Comparison of ENCODE assay signal across 8 cellular contexts in genomic region chr3:75579091-75579490, GRCh38.
DNase-seq lines count a peak whose midpoint lies in the region; ATAC-seq and TF ChIP-seq lines count a peak whose summit lies in the region.
"Not testable (repeated sequence)": the region's sequence is repeated elsewhere in the genome, so short reads cannot be mapped to it uniquely, and the experiment has no call there.

No MANE protein-coding gene starts in this region.

- not testable (repeated sequence) for H3K9me3 Mint-ChIP-seq in T-helper 2 cell treated with Interferon-gamma antibody and Interleukin-4, amounts not matched to agents 5 μg/mL and 100 μg/mL, for 36 hours; activated T-cell treated with anti-CD3 and anti-CD28 coated beads, Interleukin-2, amount 50 U/mL, for 4 hours; stimulated activated naive CD8-positive, alpha-beta T cell treated with anti-CD3 and anti-CD28 coated beads, Interleukin-15, amount 100 ng/mL, for 72 hours

- not testable (repeated sequence) for H3K36me3 ChIP-seq in BLaER1 treated with 17β-estradiol and CSF1 and Interleukin-3, amounts not matched to agents 10 nM and 100 nM; H7 (replicated peaks; ENCODE audit: control insufficient read depth, insufficient read depth, low read length); breast epithelium; hepatocyte (replicated peaks; ENCODE audit: insufficient read depth, low read depth); neural cell (ENCODE audit: insufficient read depth, low read length)

- DNase-seq in H7; T-helper 2 cell treated with Interferon-gamma antibody and Interleukin-4, amounts not matched to agents 5 μg/mL and 100 μg/mL, for 36 hours (ENCODE audit: low spot score); activated T-cell treated with anti-CD3 and anti-CD28 coated beads, Interleukin-2, amount 50 U/mL, for 4 hours; breast epithelium (ENCODE audit: low spot score in 2 of 2); hepatocyte (ENCODE audit: low spot score); stimulated activated naive CD8-positive, alpha-beta T cell treated with anti-CD3 and anti-CD28 coated beads, Interleukin-15, amount 100 ng/mL, for 72 hours: not testable (repeated sequence)

- not testable (repeated sequence) for TF ChIP-seq EP300 in neural cell (conservative IDR thresholded peaks at IDR 0.05; ENCODE audit: poor library complexity, severe bottlenecking)

- H2AFZ ChIP-seq in hepatocyte; neural cell (ENCODE audit: low read depth, low read length): not testable (repeated sequence)

- not testable (repeated sequence) for H3F3A ChIP-seq in neural cell (ENCODE audit: insufficient read depth, low read length, poor library complexity, severe bottlenecking)

- not testable (repeated sequence) for H3K9me3 ChIP-seq in BLaER1 treated with 17β-estradiol and CSF1 and Interleukin-3, amounts not matched to agents 10 nM and 100 nM (replicated peaks in 1 of 11); breast epithelium; hepatocyte (ENCODE audit: low read depth); neural cell (ENCODE audit: low read length)

- H3K36me3 Mint-ChIP-seq in T-helper 2 cell treated with Interferon-gamma antibody and Interleukin-4, amounts not matched to agents 5 μg/mL and 100 μg/mL, for 36 hours (ENCODE audit: low read depth); activated T-cell treated with anti-CD3 and anti-CD28 coated beads, Interleukin-2, amount 50 U/mL, for 4 hours (ENCODE audit: insufficient read depth): not testable (repeated sequence)

- H3K27ac ChIP-seq in BLaER1 treated with 17β-estradiol and CSF1 and Interleukin-3, amounts not matched to agents 10 nM and 100 nM; breast epithelium; hepatocyte; neural cell (ENCODE audit: low read length): not testable (repeated sequence)

- peak overlapping the region; percentile 49 to 94 (median 84); a peak in 18 of 22 replicates for H3K4me2 ChIP-seq in BLaER1 treated with 17β-estradiol and CSF1 and Interleukin-3, amounts not matched to agents 10 nM and 100 nM
- H3K4me2 ChIP-seq in hepatocyte, result peak overlapping the region; percentile 100
- H3K4me2 ChIP-seq in neural cell (ENCODE audit: low read length), result not testable (repeated sequence)

- H4K20me1 ChIP-seq in BLaER1 treated with 17β-estradiol and CSF1 and Interleukin-3, amounts not matched to agents 10 nM and 100 nM; hepatocyte (ENCODE audit: insufficient read depth, poor library complexity, severe bottlenecking); neural cell (ENCODE audit: insufficient read depth): not testable (repeated sequence)

- not testable (repeated sequence) for H3K9ac ChIP-seq in BLaER1 treated with 17β-estradiol and CSF1 and Interleukin-3, amounts not matched to agents 10 nM and 100 nM; neural cell (ENCODE audit: low read length)

- not testable (repeated sequence) for H3K9me2 ChIP-seq in hepatocyte (replicated peaks; ENCODE audit: insufficient read depth); neural cell (ENCODE audit: insufficient read depth, low read length)

- H3K27me3 ChIP-seq in BLaER1 treated with 17β-estradiol and CSF1 and Interleukin-3, amounts not matched to agents 10 nM and 100 nM; breast epithelium; hepatocyte; neural cell (ENCODE audit: insufficient read depth, low read depth, low read length): not testable (repeated sequence)
- peaks cover 23% of the 10 kb centered on the region for H3K27me3 ChIP-seq in H7 (ENCODE audit: control insufficient read depth, insufficient read depth, low read length)

- not testable (repeated sequence) for H3K4me1 Mint-ChIP-seq in T-helper 2 cell treated with Interferon-gamma antibody and Interleukin-4, amounts not matched to agents 5 μg/mL and 100 μg/mL, for 36 hours (ENCODE audit: low read depth); activated T-cell treated with anti-CD3 and anti-CD28 coated beads, Interleukin-2, amount 50 U/mL, for 4 hours (ENCODE audit: low read depth); stimulated activated naive CD8-positive, alpha-beta T cell treated with anti-CD3 and anti-CD28 coated beads, Interleukin-15, amount 100 ng/mL, for 72 hours

- intact Hi-C loops in breast epithelium (cut with DNase I; ENCODE audit: low total_unique reads), result not testable (repeated sequence)

- ATAC-seq in activated T-cell treated with anti-CD3 and anti-CD28 coated beads, Interleukin-2, amount 50 U/mL, for 4 hours; stimulated activated naive CD8-positive, alpha-beta T cell treated with anti-CD3 and anti-CD28 coated beads, Interleukin-15, amount 100 ng/mL, for 72 hours: not testable (repeated sequence)

- peak overlapping the region in 4 of 10 experiments; percentile 57 to 72 (median 60); a peak in 3 of 20 replicates for H3K4me3 ChIP-seq in BLaER1 treated with 17β-estradiol and CSF1 and Interleukin-3, amounts not matched to agents 10 nM and 100 nM
- H3K4me3 ChIP-seq in H7 (ENCODE audit: insufficient read depth, low read depth, low read length) (peak overlapping the region; percentile 42), breast epithelium (peak overlapping the region in 2 of 3 donors; percentile 55 to 64), neural cell (ENCODE audit: low read length) (peak overlapping the region; percentile 64)
- not testable (repeated sequence) for H3K4me3 ChIP-seq in hepatocyte

- 52% methylated on average over 10 of the region's 10 CpGs for WGBS in hepatocyte (ENCODE audit: low lambda C conversion rate, missing lambda C conversion rate)

- H3K4me1 ChIP-seq in BLaER1 treated with 17β-estradiol and CSF1 and Interleukin-3, amounts not matched to agents 10 nM and 100 nM; breast epithelium; hepatocyte (ENCODE audit: insufficient read depth): not testable (repeated sequence)

- not testable (repeated sequence) for H3K79me2 ChIP-seq in hepatocyte; neural cell (replicated peaks; ENCODE audit: insufficient read depth, low read length)

- not testable (repeated sequence) for TF ChIP-seq RAD21 in neural cell (conservative IDR thresholded peaks at IDR 0.05)

- peak overlapping the region; percentile 72 for H3K4me3 Mint-ChIP-seq in T-helper 2 cell treated with Interferon-gamma antibody and Interleukin-4, amounts not matched to agents 5 μg/mL and 100 μg/mL, for 36 hours
- peak overlapping the region; percentile 57 for H3K4me3 Mint-ChIP-seq in activated T-cell treated with anti-CD3 and anti-CD28 coated beads, Interleukin-2, amount 50 U/mL, for 4 hours
- peak overlapping the region; percentile 65 to 76 for H3K4me3 Mint-ChIP-seq in stimulated activated naive CD8-positive, alpha-beta T cell treated with anti-CD3 and anti-CD28 coated beads, Interleukin-15, amount 100 ng/mL, for 72 hours

- peaks cover 24% of the 10 kb centered on the region for H3K27me3 Mint-ChIP-seq in T-helper 2 cell treated with Interferon-gamma antibody and Interleukin-4, amounts not matched to agents 5 μg/mL and 100 μg/mL, for 36 hours (ENCODE audit: low read depth)
- peaks cover 40% of the 10 kb centered on the region for H3K27me3 Mint-ChIP-seq in activated T-cell treated with anti-CD3 and anti-CD28 coated beads, Interleukin-2, amount 50 U/mL, for 4 hours (ENCODE audit: low read depth)
- peaks cover 41% of the 10 kb centered on the region for H3K27me3 Mint-ChIP-seq in stimulated activated naive CD8-positive, alpha-beta T cell treated with anti-CD3 and anti-CD28 coated beads, Interleukin-15, amount 100 ng/mL, for 72 hours

- TF ChIP-seq CTCF in breast epithelium (IDR thresholded peaks at IDR 0.05); hepatocyte (IDR thresholded peaks at IDR 0.05; ENCODE audit: poor library complexity); neural cell (IDR thresholded peaks at IDR 0.05; ENCODE audit: poor library complexity, severe bottlenecking): not testable (repeated sequence)

- not testable (repeated sequence) for TF ChIP-seq POLR2A in breast epithelium (IDR thresholded peaks at IDR 0.05)

- not testable (repeated sequence) for H3K27ac Mint-ChIP-seq in T-helper 2 cell treated with Interferon-gamma antibody and Interleukin-4, amounts not matched to agents 5 μg/mL and 100 μg/mL, for 36 hours; stimulated activated naive CD8-positive, alpha-beta T cell treated with anti-CD3 and anti-CD28 coated beads, Interleukin-15, amount 100 ng/mL, for 72 hours
